10 cellular contexts compared by ENCODE assay signal in the genomic region with DNA sequence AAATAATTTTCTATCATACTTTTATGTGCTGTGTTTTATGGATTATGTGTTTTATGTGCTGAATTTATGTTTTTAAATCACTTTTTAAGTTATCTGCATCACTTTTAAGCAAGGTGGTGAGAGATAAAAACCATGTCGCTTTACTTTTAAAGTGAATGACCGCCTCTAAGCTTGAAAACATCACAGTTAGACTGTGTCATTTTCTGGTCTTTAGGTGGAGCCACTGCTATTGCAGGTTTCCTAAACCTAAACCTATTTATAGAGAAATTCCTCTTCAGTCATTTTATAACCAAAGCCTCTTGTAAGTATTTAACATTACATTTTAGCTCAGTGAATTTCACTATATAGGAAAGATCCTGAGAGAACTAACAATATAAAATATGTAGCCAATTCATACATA. TPM values are rescaled to one million over a fixed set of nuclear protein-coding genes. Genes with fewer than 3 reads are reported as not detected.
A peak's percentile ranks its signal among the peaks of the same experiment; 100 is the strongest.
DNase-seq lines count a peak whose midpoint lies in the region; ATAC-seq and TF ChIP-seq lines count a peak whose summit lies in the region.
"Had no signal": no experiment of that assay in that cellular context is flagged by ENCODE, and none has a peak within 500 bp of the region (broad histone marks: within the 10 kb centered on the region; RNA-seq: fewer than 3 reads in every experiment).

No MANE protein-coding gene starts in this region.

- peaks cover 4% of the 10 kb centered on the region for H3F3A ChIP-seq in smooth muscle cell (ENCODE audit: low read depth)

- H2AFZ ChIP-seq in OCI-LY3 (ENCODE audit: low read depth, low read length) (no peak overlapping the region), smooth muscle cell (ENCODE audit: low read depth) (peak overlapping the region; percentile 78)

- H4K20me1 ChIP-seq in OCI-LY3 (ENCODE audit: insufficient read depth, low read length) (no peaks in the 10 kb centered on the region), smooth muscle cell (ENCODE audit: low read depth) (no peaks in the 10 kb centered on the region)

- no peak for DNase-seq in endodermal cell
- DNase-seq in smooth muscle cell (lab: John Stamatoyannopoulos, UW; ENCODE audit: unreplicated experiment): no peak
- no peak for DNase-seq in mesendoderm
- DNase-seq in glomerular visceral epithelial cell (ENCODE audit: extremely low spot score): no peak
- no peak for DNase-seq in effector CD4-positive, alpha-beta T cell
- DNase-seq: activated CD8-positive, alpha-beta memory T cell treated with anti-CD3 and anti-CD28 coated beads for 24 hours; NCI-H345 had no signal

- H3K9me3 Mint-ChIP-seq in endodermal cell: no peaks in the 10 kb centered on the region

- H3K27me3 Mint-ChIP-seq in endodermal cell (ENCODE audit: insufficient read depth): no peaks in the 10 kb centered on the region

- no peaks in the 10 kb centered on the region for H3K36me3 Mint-ChIP-seq in endodermal cell (ENCODE audit: low read depth)

- no peak overlapping the region; the same call in 1 of the 2 replicates for H3K27ac ChIP-seq in OCI-LY3 (ENCODE audit: low read length)
- no peak overlapping the region for H3K27ac ChIP-seq in endodermal cell (ENCODE audit: low read depth, low read length)
- H3K27ac ChIP-seq in smooth muscle cell (ENCODE audit: low read depth): peak overlapping the region; percentile 79
- H3K27ac ChIP-seq in mesendoderm (ENCODE audit: low read depth, low read length): no peak overlapping the region

- H2BK5ac ChIP-seq in mesendoderm (ENCODE audit: low read length): no peak overlapping the region

- no peak overlapping the region for H2BK15ac ChIP-seq in mesendoderm (replicated peaks; ENCODE audit: low read depth)

- WGBS in endodermal cell (ENCODE audit: insufficient coverage in 1 of 2, insufficient read length in 1 of 2), 2 experiments: 93 to 100% methylated on average over 1 to 2 of the region's 2 CpGs
- 79% methylated on average over 2 of the region's 2 CpGs for WGBS in smooth muscle cell (ENCODE audit: low lambda C conversion rate)
- WGBS in mesendoderm (ENCODE audit: extremely low coverage, insufficient coverage, low lambda C conversion rate): no CpG with 5 or more reads among the region's 2 CpGs

- no peaks in the 10 kb centered on the region for H3K27me3 ChIP-seq in OCI-LY3 (ENCODE audit: low read depth, low read length)
- no peaks in the 10 kb centered on the region for H3K27me3 ChIP-seq in endodermal cell (ENCODE audit: control insufficient read depth, insufficient read depth, low read length, poor library complexity, severe bottlenecking)
- no peaks in the 10 kb centered on the region for H3K27me3 ChIP-seq in smooth muscle cell (ENCODE audit: low read depth)
- H3K27me3 ChIP-seq in mesendoderm (ENCODE audit: insufficient read depth, low read length, poor library complexity): no peaks in the 10 kb centered on the region

- H4K8ac ChIP-seq in mesendoderm (ENCODE audit: low read depth, low read length): no peak overlapping the region

- H4K5ac ChIP-seq in mesendoderm (ENCODE audit: low read length): no peak overlapping the region

- H2BK120ac ChIP-seq in mesendoderm (ENCODE audit: low read depth, low read length): no peak overlapping the region

- peak; percentile 15 for ATAC-seq in GM21786 (IDR thresholded peaks at IDR 0.05; ENCODE audit: unreplicated experiment)
- ATAC-seq in GM18519 (IDR thresholded peaks at IDR 0.05; ENCODE audit: low FRiP score, unreplicated experiment): no peak

- H3K27ac Mint-ChIP-seq in endodermal cell: no peak overlapping the region

- no peak overlapping the region for H3K18ac ChIP-seq in mesendoderm (ENCODE audit: low read length)

- H3K4me1 ChIP-seq in OCI-LY3 (ENCODE audit: low read length): peaks cover 32% of the 10 kb centered on the region
- H3K4me1 ChIP-seq in endodermal cell (ENCODE audit: control insufficient read depth, insufficient read depth, low read length): no peaks in the 10 kb centered on the region
- H3K4me1 ChIP-seq in smooth muscle cell (ENCODE audit: low read depth): peaks cover 10% of the 10 kb centered on the region
- H3K4me1 ChIP-seq in mesendoderm (ENCODE audit: control insufficient read depth, low read depth, low read length): no peaks in the 10 kb centered on the region

- H3K4me3 Mint-ChIP-seq in endodermal cell: no peak overlapping the region

- no peak overlapping the region for H2AK5ac ChIP-seq in mesendoderm (ENCODE audit: low read length)

- H3K56ac ChIP-seq in mesendoderm (ENCODE audit: low read length): no peak overlapping the region

- no peak overlapping the region for H3K23ac ChIP-seq in mesendoderm (ENCODE audit: low read length)

- H3K79me2 ChIP-seq in OCI-LY3 (ENCODE audit: low read length): no peaks in the 10 kb centered on the region
- no peaks in the 10 kb centered on the region for H3K79me2 ChIP-seq in smooth muscle cell (ENCODE audit: low read depth)
- no peaks in the 10 kb centered on the region for H3K79me2 ChIP-seq in mesendoderm (ENCODE audit: control insufficient read depth, insufficient read depth, low read length)

- H3K4me3 ChIP-seq in OCI-LY3 (ENCODE audit: low read length) (no peak overlapping the region), endodermal cell (ENCODE audit: low read length) (no peak overlapping the region), smooth muscle cell (no peak overlapping the region), mesendoderm (ENCODE audit: low read length) (no peak overlapping the region)

- H3K9me3 ChIP-seq in OCI-LY3 (ENCODE audit: insufficient read depth, low read length) (no peaks in the 10 kb centered on the region), endodermal cell (ENCODE audit: control insufficient read depth, low read length) (no peaks in the 10 kb centered on the region), smooth muscle cell (replicated peaks; ENCODE audit: low read depth) (no peaks in the 10 kb centered on the region)

- peaks cover 16% of the 10 kb centered on the region for H3K4me1 Mint-ChIP-seq in endodermal cell

- 0 out of 2 replicates have a peak overlapping the region, but pooled peaks have one; percentile 4 for H3K9ac ChIP-seq in OCI-LY3 (ENCODE audit: low read length)
- H3K9ac ChIP-seq in endodermal cell (ENCODE audit: extremely low read depth, low read length, poor library complexity, severe bottlenecking): no peak overlapping the region
- peak overlapping the region; percentile 13 for H3K9ac ChIP-seq in smooth muscle cell (ENCODE audit: low read depth)
- H3K9ac ChIP-seq in mesendoderm (ENCODE audit: low read length): no peak overlapping the region

- H3K4me2 ChIP-seq in OCI-LY3 (ENCODE audit: low read length) (peak overlapping the region; percentile 46; the same call in 1 of the 2 replicates), smooth muscle cell (peak overlapping the region; percentile 65), mesendoderm (ENCODE audit: low read length) (no peak overlapping the region)

- H3K36me3 ChIP-seq in OCI-LY3 (replicated peaks; ENCODE audit: low read depth, low read length): no peaks in the 10 kb centered on the region
- no peaks in the 10 kb centered on the region for H3K36me3 ChIP-seq in endodermal cell (ENCODE audit: control insufficient read depth, insufficient read depth, low read length)
- H3K36me3 ChIP-seq in smooth muscle cell (ENCODE audit: low read depth): no peaks in the 10 kb centered on the region
- no peaks in the 10 kb centered on the region for H3K36me3 ChIP-seq in mesendoderm (ENCODE audit: control insufficient read depth, insufficient read depth, low read length)

- no peaks in the 10 kb centered on the region for H3K79me1 ChIP-seq in mesendoderm (ENCODE audit: low read length)

- no peak overlapping the region for H3K4ac ChIP-seq in mesendoderm (ENCODE audit: low read depth, low read length)

- TF ChIP-seq CTCF in OCI-LY3 (IDR thresholded peaks at IDR 0.05; ENCODE audit: low read depth, low read length) (no peak; the same call in 1 of the 2 replicates), endodermal cell (conservative IDR thresholded peaks at IDR 0.05) (peak; percentile 38), smooth muscle cell (IDR thresholded peaks at IDR 0.05; ENCODE audit: borderline replicate concordance, insufficient read depth, poor library complexity, severe bottlenecking) (no peak)

RNA-seq across cellular contexts. Expression of a gene that starts 21.0 kb away (rescaled TPM):
- total RNA-seq in endodermal cell (100 to 1,000 TPM; 102 to 137 TPM), smooth muscle cell (189 and 278 TPM in 2 replicates)
- 42.8 TPM for polyA plus RNA-seq in endodermal cell (2013, experiment 1 of 2)
- polyA plus RNA-seq in endodermal cell (2013, experiment 2 of 2): 47.9 TPM
- 43.4 and 80.2 TPM in 2 replicates for polyA plus RNA-seq in smooth muscle cell
- 75.7 TPM for polyA plus RNA-seq in mesendoderm (2013, experiment 1 of 2)
- polyA plus RNA-seq in mesendoderm (2013, experiment 2 of 2): 76.8 TPM

RNA-seq across cellular contexts. Expression of a gene that starts 41.0 kb away (rescaled TPM):
- 10 to 100 TPM; 12.6 to 12.7 TPM for total RNA-seq in endodermal cell
- polyA plus RNA-seq in endodermal cell (2013, experiment 1 of 2): 7.9 TPM
- polyA plus RNA-seq in endodermal cell (2013, experiment 2 of 2): 7.9 TPM
- 1.1 and 18.8 TPM in 2 replicates for total RNA-seq in smooth muscle cell
- 8.9 and 10.1 TPM in 2 replicates for polyA plus RNA-seq in smooth muscle cell
- polyA plus RNA-seq in mesendoderm (2013, experiment 1 of 2): 6.5 TPM
- 7.2 TPM for polyA plus RNA-seq in mesendoderm (2013, experiment 2 of 2)

Comparison
In these comparisons a context has a peak if more than half of its experiments do, and no peak if none do; other contexts are left out.
1. H3K9ac ChIP-seq: peak in OCI-LY3 (single experiment) and smooth muscle cell (single experiment); none in endodermal cell (single experiment) and mesendoderm (single experiment).